ENCODE assay signal across 1 cellular context in the genomic region with DNA sequence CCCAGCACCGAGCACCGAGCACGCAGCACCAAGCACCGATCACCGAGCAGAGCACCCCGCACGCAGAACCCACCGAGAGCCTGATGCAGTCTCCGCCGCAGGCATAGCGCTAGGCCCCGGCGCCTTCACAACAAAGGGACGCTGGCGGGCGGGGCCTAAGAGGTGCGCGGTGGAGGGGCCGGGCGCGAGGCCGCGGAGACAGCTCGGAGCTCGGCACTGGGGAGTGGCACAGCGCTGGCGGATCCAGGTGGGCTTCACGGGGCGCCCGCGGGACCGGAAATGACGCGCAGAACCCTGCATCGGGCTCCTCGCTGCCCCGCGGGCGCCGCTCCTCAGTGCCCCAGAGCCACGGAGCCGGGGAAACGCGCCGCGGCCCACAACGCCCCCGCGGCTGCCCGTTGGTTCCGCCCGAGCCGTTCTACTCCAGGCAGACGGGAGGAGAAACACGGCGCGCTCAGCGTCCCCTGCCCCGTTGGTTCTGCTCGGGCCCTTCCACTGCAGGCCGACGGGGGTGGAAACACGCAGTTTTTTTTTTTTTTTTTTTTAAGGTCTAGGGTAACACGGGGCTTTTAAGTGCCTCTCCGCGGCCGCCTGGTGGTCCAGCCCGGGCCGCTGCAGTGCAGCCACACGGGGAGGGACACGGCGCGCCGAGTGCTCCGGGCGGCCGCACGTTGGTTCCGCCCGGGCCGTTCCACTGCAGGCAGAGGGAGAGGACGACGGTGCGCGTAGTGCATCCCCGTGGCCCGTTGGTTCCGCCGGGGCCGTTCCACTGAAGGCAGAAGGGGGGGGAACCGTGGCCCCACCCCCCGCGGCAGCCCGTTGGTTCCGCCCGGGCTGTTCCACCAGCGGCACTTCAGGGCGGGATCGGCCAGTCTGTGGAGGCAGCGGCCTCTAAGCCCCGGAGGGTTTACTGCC.
TF ChIP-seq lines count a peak whose summit lies in the region.

No MANE protein-coding gene starts in this region.

TF ChIP-seq in H1, 55 proteins besides CTCF, POLR2A, EP300 and RAD21:
- TF ChIP-seq PHF8 (conservative IDR thresholded peaks at IDR 0.05; ENCODE audit: low read depth, low read length) = peak; percentile 20; the same call in 1 of the 2 replicates
- TF ChIP-seq CHD1 (IDR thresholded peaks at IDR 0.05; ENCODE audit: low read depth, low read length) = peak; percentile 93
- 0 out of 2 replicates have a peak, but pooled peaks have one; percentile 51 for TF ChIP-seq TAF1 (IDR thresholded peaks at IDR 0.05; ENCODE audit: low read depth, low read length)
- TF ChIP-seq BRCA1 (IDR thresholded peaks at IDR 0.05; ENCODE audit: low read depth, low read length) = peak; percentile 48; the same call in 1 of the 2 replicates
- peak; percentile 63 for TF ChIP-seq SIX5 (IDR thresholded peaks at IDR 0.05; ENCODE audit: low read depth, low read length)
- TF ChIP-seq, protein P1, sequence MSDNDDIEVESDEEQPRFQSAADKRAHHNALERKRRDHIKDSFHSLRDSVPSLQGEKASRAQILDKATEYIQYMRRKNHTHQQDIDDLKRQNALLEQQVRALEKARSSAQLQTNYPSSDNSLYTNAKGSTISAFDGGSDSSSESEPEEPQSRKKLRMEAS (IDR thresholded peaks at IDR 0.05) = peak; percentile 42; the same call in 1 of the 2 replicates
- peak; percentile 21 for TF ChIP-seq KDM4A (IDR thresholded peaks at IDR 0.05; ENCODE audit: low read depth, low read length, severe bottlenecking)
- TF ChIP-seq JUND (IDR thresholded peaks at IDR 0.05; ENCODE audit: low read length) = peak; percentile 92
TF ChIP-seq in H1: peak in this region for 8; not testable (repeated sequence) for 47.
